Comparison of ENCODE assay signal across 1 cellular context in genomic region chr3:111764645-111765091, GRCh38.
TF ChIP-seq lines count a peak whose summit lies in the region.

No MANE protein-coding gene starts in this region.

TF ChIP-seq in HepG2, 621 proteins besides CTCF, POLR2A, EP300 and RAD21 (continued from another document):
- TF ChIP-seq PRDM10 (CRISPR knock-in tag; IDR thresholded peaks at IDR 0.05; ENCODE audit: low read depth) (no peak), GTF2F1 (IDR thresholded peaks at IDR 0.05; ENCODE audit: low read length) (no peak), ZNF350 (CRISPR knock-in tag; IDR thresholded peaks at IDR 0.05; ENCODE audit: borderline replicate concordance, low read depth) (no peak), GMEB1 (CRISPR knock-in tag; IDR thresholded peaks at IDR 0.05; ENCODE audit: borderline replicate concordance) (no peak), EED (CRISPR knock-in tag; IDR thresholded peaks at IDR 0.05) (no peak), ZC3H4 (CRISPR knock-in tag; IDR thresholded peaks at IDR 0.05; ENCODE audit: borderline replicate concordance) (no peak), SP1 (IDR thresholded peaks at IDR 0.05) (no peak), SP1 (CRISPR knock-in tag; IDR thresholded peaks at IDR 0.05) (no peak)
